ENCODE assay signal across 8 cellular contexts in genomic region chr16:27204232-27204915, GRCh38. TPM values are rescaled to one million over a fixed set of nuclear protein-coding genes. Genes with fewer than 3 reads are reported as not detected.
DNase-seq lines count a peak whose midpoint lies in the region; ATAC-seq and TF ChIP-seq lines count a peak whose summit lies in the region.

No MANE protein-coding gene starts in this region.

- peaks cover 41% of the 10 kb centered on the region for H3K4me1 Mint-ChIP-seq in activated CD8-positive, alpha-beta T cell treated with anti-CD3 and anti-CD28 coated beads for 36 hours (ENCODE audit: low read depth)

- POLR2A ChIA-PET in activated CD8-positive, alpha-beta T cell treated with anti-CD3 and anti-CD28 coated beads for 36 hours (lab: Charles Lee) = interaction anchor here (0.9 to 3.0 kb wide), 11 partner anchors 9 to 246 kb away, joined by 3 to 11 read pairs (median 4); no protein-coding TSS in a partner anchor

- H3K9me3 ChIP-seq in left ventricle myocardium inferior (replicated peaks) = no peaks in the 10 kb centered on the region
- H3K9me3 ChIP-seq in skeletal muscle satellite cell (replicated peaks; ENCODE audit: low read length) = no peaks in the 10 kb centered on the region

- DNase-seq in activated CD8-positive, alpha-beta T cell treated with anti-CD3 and anti-CD28 coated beads for 36 hours = peak; percentile 30
- DNase-seq in left ventricle myocardium inferior (no peak), H4 (ENCODE audit: low spot score) (no peak), omental fat pad (ENCODE audit: low spot score) (no peak)
- no peak for DNase-seq in stimulated activated CD4-positive, alpha-beta T cell treated with anti-CD3 and anti-CD28 coated beads, Interleukin-2, amount 100 ng/mL, for 24 hours

- peak overlapping the region; percentile 96 for H3K9ac ChIP-seq in skeletal muscle satellite cell (ENCODE audit: low read depth, low read length)

- peak overlapping the region; percentile 86 for H3K4me2 ChIP-seq in skeletal muscle satellite cell (ENCODE audit: low read length)

- H3K36me3 Mint-ChIP-seq in activated CD8-positive, alpha-beta T cell treated with anti-CD3 and anti-CD28 coated beads for 36 hours (ENCODE audit: low read depth) = peaks cover 3% of the 10 kb centered on the region

- peak overlapping the region; percentile 90 for H3K27ac ChIP-seq in 22Rv1
- H3K27ac ChIP-seq in left ventricle myocardium inferior (replicated peaks) = peak overlapping the region; percentile 99

- peak overlapping the region; percentile 83 for H3K4me3 Mint-ChIP-seq in activated CD8-positive, alpha-beta T cell treated with anti-CD3 and anti-CD28 coated beads for 36 hours

- H3K27me3 ChIP-seq in left ventricle myocardium inferior (ENCODE audit: low read depth) (no peaks in the 10 kb centered on the region), skeletal muscle satellite cell (ENCODE audit: control insufficient read depth, insufficient read depth, low read length) (no peaks in the 10 kb centered on the region)

- TF ChIP-seq CTCF in 22Rv1 (IDR thresholded peaks at IDR 0.05) (no peak), left ventricle myocardium inferior (IDR thresholded peaks at IDR 0.05; ENCODE audit: borderline replicate concordance) (no peak), omental fat pad (IDR thresholded peaks at IDR 0.05) (no peak)
- no peak for TF ChIP-seq CTCF in activated CD8-positive, alpha-beta T cell treated with anti-CD3 and anti-CD28 coated beads for 36 hours (IDR thresholded peaks at IDR 0.05)

- intact Hi-C loops in activated CD8-positive, alpha-beta T cell treated with anti-CD3 and anti-CD28 coated beads for 36 hours (cut with micrococcal nuclease) = loop anchor here (5.0 kb wide), 1 partner anchor 33 kb away; no protein-coding TSS in a partner anchor
- intact Hi-C loops in left ventricle myocardium inferior (cut with micrococcal nuclease) = no loop called here

- H3K4me3 ChIP-seq in left ventricle myocardium inferior (peak overlapping the region; percentile 83), skeletal muscle satellite cell (ENCODE audit: low read length) (peak overlapping the region; percentile 91)

- CTCF ChIA-PET in activated CD8-positive, alpha-beta T cell treated with anti-CD3 and anti-CD28 coated beads for 36 hours (lab: Charles Lee) = interaction anchor here (0.8 to 3.6 kb wide), 9 partner anchors 17 to 163 kb away, joined by 3 to 22 read pairs (median 4); no protein-coding TSS in a partner anchor

- H3K4me1 ChIP-seq in left ventricle myocardium inferior (peaks cover 17% of the 10 kb centered on the region), skeletal muscle satellite cell (ENCODE audit: control insufficient read depth, insufficient read depth, low read length) (peaks cover 16% of the 10 kb centered on the region)

- H3K9me3 Mint-ChIP-seq in activated CD8-positive, alpha-beta T cell treated with anti-CD3 and anti-CD28 coated beads for 36 hours = no peaks in the 10 kb centered on the region

- H3K27me3 Mint-ChIP-seq in activated CD8-positive, alpha-beta T cell treated with anti-CD3 and anti-CD28 coated beads for 36 hours = no peaks in the 10 kb centered on the region

- H3K36me3 ChIP-seq in left ventricle myocardium inferior (no peaks in the 10 kb centered on the region), skeletal muscle satellite cell (ENCODE audit: insufficient read depth, low read length) (no peaks in the 10 kb centered on the region)

- ATAC-seq in GM19328 (IDR thresholded peaks at IDR 0.05; ENCODE audit: unreplicated experiment) (peak; percentile 4), omental fat pad (ENCODE audit: low FRiP score) (no peak)
- ATAC-seq in activated CD8-positive, alpha-beta T cell treated with anti-CD3 and anti-CD28 coated beads for 36 hours = no peak

- H3K27ac Mint-ChIP-seq in activated CD8-positive, alpha-beta T cell treated with anti-CD3 and anti-CD28 coated beads for 36 hours = peak overlapping the region; percentile 100

RNA-seq across cellular contexts. Expression of gene KDM8, which starts 1.0 kb away (rescaled TPM):
- total RNA-seq in activated CD8-positive, alpha-beta T cell treated with anti-CD3 and anti-CD28 coated beads for 36 hours = 10 to 100 TPM; 10.9 to 12.7 TPM
- total RNA-seq in left ventricle myocardium inferior (3.2 TPM), omental fat pad (1 to 10 TPM; 2.0 to 4.6 (median 2.6) TPM)
- 1.5 and 2.0 TPM in 2 replicates for total RNA-seq in skeletal muscle satellite cell (2012; rRNA removed)
- total RNA-seq in H4 (2014; rRNA removed; shearing (Covaris generic)) = 3.6 and 5.0 TPM in 2 replicates
